8 cellular contexts compared by ENCODE assay signal in the genomic region with DNA sequence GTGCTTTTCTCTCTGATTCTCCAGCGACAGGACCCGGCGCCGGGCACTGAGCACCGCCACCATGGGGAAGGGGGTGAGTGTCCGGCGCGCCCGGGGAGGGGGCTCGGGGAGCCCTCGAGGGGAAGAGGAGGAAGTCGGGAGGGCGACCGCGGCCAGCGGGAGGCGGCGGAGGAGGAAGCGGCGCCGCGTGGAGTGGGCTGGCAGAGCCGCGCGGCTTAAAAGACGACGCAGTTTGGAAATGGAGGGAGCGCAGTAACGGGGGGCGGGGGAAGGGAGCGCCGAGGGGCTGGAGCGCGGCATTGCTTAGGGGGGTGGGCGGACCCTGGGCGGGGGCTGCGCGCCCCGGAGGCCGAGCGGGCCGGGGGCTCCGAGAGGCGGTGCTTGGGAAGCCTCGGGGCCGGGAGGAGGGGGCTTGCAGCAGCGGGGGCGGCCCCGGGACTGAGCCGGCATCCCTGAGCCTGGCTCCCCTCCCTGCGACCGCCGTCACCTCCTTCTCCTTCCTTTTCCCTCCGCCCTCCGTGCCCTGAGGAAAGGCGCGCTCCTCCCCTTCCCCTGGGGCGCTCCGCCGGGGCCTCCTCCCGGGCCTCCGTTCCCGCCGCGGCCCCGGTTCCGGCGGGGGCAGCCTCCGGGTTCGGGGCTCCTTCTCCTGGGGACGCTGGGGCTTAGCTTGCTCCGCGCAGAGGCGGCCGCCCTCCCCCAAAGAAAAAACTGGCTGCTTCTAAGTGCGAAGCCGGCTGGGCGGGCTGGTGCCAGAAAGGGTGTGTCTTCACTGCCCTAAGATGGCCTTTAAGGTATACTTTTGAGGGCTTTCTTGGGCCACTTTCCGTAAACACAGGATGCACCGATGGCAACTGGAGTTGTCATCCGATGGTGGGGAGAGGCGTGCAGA. TPM values are rescaled to one million over a fixed set of nuclear protein-coding genes. Genes with fewer than 3 reads are reported as not detected.
DNase-seq lines count a peak whose midpoint lies in the region; ATAC-seq lines count a peak whose summit lies in the region.

No MANE protein-coding gene starts in this region.

- ATAC-seq in HG02678 (IDR thresholded peaks at IDR 0.05; ENCODE audit: unreplicated experiment) (peak; percentile 3), GM21825 (IDR thresholded peaks at IDR 0.05; ENCODE audit: unreplicated experiment) (no peak)

- peak overlapping the region; percentile 91 for H3K27ac ChIP-seq in epithelial cell of prostate

- in situ Hi-C loops in G401 (cut with HindIII; ENCODE audit: low sequenced_read_pairs), result no loop called here

- DNase-seq in G401 (ENCODE audit: low spot score) (peak; percentile 75), NCI-H748 (lab: John Stamatoyannopoulos, UW; ENCODE audit: unreplicated experiment) (peak; percentile 64), epithelial cell of prostate (ENCODE audit: low read depth, low spot score) (no peak), mucosa of gallbladder (ENCODE audit: low spot score) (peak; percentile 61)
- DNase-seq in activated CD8-positive, alpha-beta memory T cell treated with anti-CD3 and anti-CD28 coated beads, Interleukin-2, amount 50 U/mL, for 48 hours, result peak; percentile 76
- peak; percentile 37 to 81 (median 67) for DNase-seq in stimulated activated naive CD4-positive, alpha-beta T cell (lab: John Stamatoyannopoulos, UW)

RNA-seq across cellular contexts. Expression of a gene that starts 0.7 kb away (rescaled TPM):
- 99.3 and 135 TPM in 2 replicates for total RNA-seq in G401 (2014; rRNA removed; shearing (Covaris generic))
- 2,502 TPM for total RNA-seq in mucosa of gallbladder

Comparison
In these comparisons a context has a peak if more than half of its experiments do, and no peak if none do; other contexts are left out.
1. RNA of a gene that starts 0.7 kb away (total RNA-seq): 2,502 TPM in mucosa of gallbladder (single experiment); 99.3 to 135 TPM in G401; every median in the first group is over 10 times any median in the second.